In genomic region chr16:56852401-56852730, GRCh38 we compare ENCODE assay signal across 20 cellular contexts. TPM values are rescaled to one million over a fixed set of nuclear protein-coding genes. Genes with fewer than 3 reads are reported as not detected.
A peak's percentile ranks its signal among the peaks of the same experiment; 100 is the strongest.
DNase-seq lines count a peak whose midpoint lies in the region; ATAC-seq and TF ChIP-seq lines count a peak whose summit lies in the region.
"Had no signal": no experiment of that assay in that cellular context is flagged by ENCODE, and none has a peak within 500 bp of the region (broad histone marks: within the 10 kb centered on the region; RNA-seq: fewer than 3 reads in every experiment).

No MANE protein-coding gene starts in this region.

- peaks cover 50% of the 10 kb centered on the region for H3K4me1 Mint-ChIP-seq in dendritic cell treated with granulocyte-macrophage colony-stimulating factor and Interleukin-4, amounts not matched to agents 40 ng/mL and 50 ng/mL, for 4 days (ENCODE audit: low read depth)

- no peak overlapping the region for H3K4me3 Mint-ChIP-seq in dendritic cell treated with granulocyte-macrophage colony-stimulating factor and Interleukin-4, amounts not matched to agents 40 ng/mL and 50 ng/mL, for 4 days
- H3K4me3 Mint-ChIP-seq: CD8-positive, alpha-beta T cell; HFFc6 had no signal

- DNase-seq in SIG-M5 treated with dmso at 0.1 percent for 504 hours (lab: John Stamatoyannopoulos, UW; ENCODE audit: unreplicated experiment) = peak; percentile 49
- DNase-seq in SIG-M5 (lab: John Stamatoyannopoulos, UW) = no peak
- DNase-seq in NOMO-1 treated with dmso at 0.1 percent for 144 hours (lab: John Stamatoyannopoulos, UW; ENCODE audit: unreplicated experiment) = peak; percentile 46
- DNase-seq in trophoblast cell = no peak
- no peak for DNase-seq in Kasumi-1 (lab: John Stamatoyannopoulos, UW)
- DNase-seq in putamen (ENCODE audit: low spot score) = no peak
- DNase-seq: BE2C; CD8-positive, alpha-beta T cell; HFFc6; NCI-H1694 treated with DMSO at 0.1 percent for 48 hours; NCI-H2227 treated with DMSO at 0.1 percent for 48 hours; NCI-H510A treated with DMSO at 0.1 percent for 48 hours; NCI-H774 had no signal

- no peak for TF ChIP-seq CTCF in gastroesophageal sphincter (IDR thresholded peaks at IDR 0.05)

- TF ChIP-seq EP300 in gastroesophageal sphincter (IDR thresholded peaks at IDR 0.05) = no peak

- no peaks in the 10 kb centered on the region for H3K79me2 ChIP-seq in trophoblast cell (ENCODE audit: control insufficient read depth, insufficient read depth, low read length, poor library complexity)

- no peak overlapping the region for H2BK12ac ChIP-seq in trophoblast cell (ENCODE audit: low read length)

- peaks cover 3% of the 10 kb centered on the region for H3K79me1 ChIP-seq in trophoblast cell (ENCODE audit: low read length)

- no peak overlapping the region for H3K9ac ChIP-seq in trophoblast cell (ENCODE audit: low read length)

- H3K4ac ChIP-seq in trophoblast cell (ENCODE audit: low read depth, low read length) = no peak overlapping the region

- WGBS in trophoblast cell (ENCODE audit: extremely low coverage, insufficient coverage, insufficient read length) = no CpG with 5 or more reads among the region's 3 CpGs
- 69% methylated on average over 3 of the region's 3 CpGs; no CpG with 5 or more reads in 1 of the 2 donors for WGBS in gastroesophageal sphincter (ENCODE audit: low coverage in 1 of 2), 2 donors

- no peak overlapping the region for H2BK120ac ChIP-seq in trophoblast cell (ENCODE audit: insufficient read depth, low read length, poor library complexity)

- H4K12ac ChIP-seq in trophoblast cell (ENCODE audit: low read depth, low read length) = no peak overlapping the region

- no peak overlapping the region for H2AFZ ChIP-seq in trophoblast cell (ENCODE audit: insufficient read depth, low read length, poor library complexity)

- no peak overlapping the region for H3K23ac ChIP-seq in trophoblast cell (ENCODE audit: low read length)

- H3K4me3 ChIP-seq in trophoblast cell (ENCODE audit: low read depth, low read length) = no peak overlapping the region
- no peak overlapping the region for H3K4me3 ChIP-seq in gastroesophageal sphincter

- H3K9me3 ChIP-seq in trophoblast cell (ENCODE audit: insufficient read depth, low read depth, low read length) = no peaks in the 10 kb centered on the region
- no peaks in the 10 kb centered on the region for H3K9me3 ChIP-seq in gastroesophageal sphincter
- H3K9me3 ChIP-seq: BE2C had no signal

- H3K18ac ChIP-seq in trophoblast cell (ENCODE audit: low read length) = no peak overlapping the region

- H3K36me3 ChIP-seq in trophoblast cell (ENCODE audit: control insufficient read depth in 1 of 2, insufficient read depth in 2 of 2, low read length in 2 of 2) (no peaks in the 10 kb centered on the region), gastroesophageal sphincter (no peaks in the 10 kb centered on the region)
- H3K36me3 ChIP-seq: BE2C had no signal

- H3K14ac ChIP-seq in trophoblast cell (ENCODE audit: low read length) = peak overlapping the region; percentile 22

- peak overlapping the region; percentile 27 for H3K27ac Mint-ChIP-seq in dendritic cell treated with granulocyte-macrophage colony-stimulating factor and Interleukin-4, amounts not matched to agents 40 ng/mL and 50 ng/mL, for 4 days
- H3K27ac Mint-ChIP-seq: CD8-positive, alpha-beta T cell; HFFc6 had no signal

- peaks cover 2% of the 10 kb centered on the region for H3K27me3 Mint-ChIP-seq in dendritic cell treated with granulocyte-macrophage colony-stimulating factor and Interleukin-4, amounts not matched to agents 40 ng/mL and 50 ng/mL, for 4 days

- intact Hi-C loops in dendritic cell treated with granulocyte-macrophage colony-stimulating factor and Interleukin-4, amounts not matched to agents 40 ng/mL and 50 ng/mL, for 4 days (cut with micrococcal nuclease) = no loop called here

- H2AK5ac ChIP-seq in trophoblast cell (ENCODE audit: low read length) = no peak overlapping the region

- H2BK5ac ChIP-seq in trophoblast cell (ENCODE audit: low read depth, low read length, poor library complexity) = no peak overlapping the region

- no peak overlapping the region for H4K8ac ChIP-seq in trophoblast cell (ENCODE audit: low read depth, low read length)

- H3K27ac ChIP-seq in trophoblast cell (ENCODE audit: low read depth, low read length) (no peak overlapping the region), gastroesophageal sphincter (no peak overlapping the region)

- TF ChIP-seq POLR2A in gastroesophageal sphincter (IDR thresholded peaks at IDR 0.05) = no peak

- H3K4me2 ChIP-seq in trophoblast cell (ENCODE audit: low read length) = no peak overlapping the region

- H3K27me3 ChIP-seq in trophoblast cell (ENCODE audit: insufficient read depth, low read length) (no peaks in the 10 kb centered on the region), gastroesophageal sphincter (no peaks in the 10 kb centered on the region)
- H3K27me3 ChIP-seq: BE2C had no signal

- H3K4me1 ChIP-seq in trophoblast cell (ENCODE audit: control insufficient read depth in 1 of 2, insufficient read depth in 2 of 2, low read length in 2 of 2) = peaks cover 9 to 11% of the 10 kb centered on the region in 2 experiments
- H3K4me1 ChIP-seq in gastroesophageal sphincter = peaks cover 0 to 22% (median 0%) of the 10 kb centered on the region in 3 donors

- no peaks in the 10 kb centered on the region for H3K36me3 Mint-ChIP-seq in dendritic cell treated with granulocyte-macrophage colony-stimulating factor and Interleukin-4, amounts not matched to agents 40 ng/mL and 50 ng/mL, for 4 days (ENCODE audit: low read depth)
- H3K36me3 Mint-ChIP-seq: CD8-positive, alpha-beta T cell had no signal

- H3K9me3 Mint-ChIP-seq in dendritic cell treated with granulocyte-macrophage colony-stimulating factor and Interleukin-4, amounts not matched to agents 40 ng/mL and 50 ng/mL, for 4 days = no peaks in the 10 kb centered on the region
- H3K9me3 Mint-ChIP-seq: HFFc6 had no signal

- no peak for ATAC-seq in gastroesophageal sphincter
- ATAC-seq: CD8-positive, alpha-beta T cell; Panc1 had no signal

- H4K91ac ChIP-seq in trophoblast cell (ENCODE audit: low read depth, low read length) = no peak overlapping the region

RNA-seq across cellular contexts. Expression of gene SLC12A3, which starts 12.6 kb away (rescaled TPM):
- polyA plus RNA-seq in trophoblast cell (2013) = 0.11 TPM in 2 replicates
- total RNA-seq in gastroesophageal sphincter = not detected
- total RNA-seq: A172; CD8-positive, alpha-beta T cell; HFFc6; HT-29; MCF 10A; SK-MEL-5 had no signal

Comparison
In these comparisons a context has a peak if more than half of its experiments do, and no peak if none do; other contexts are left out.
1. DNase-seq: peak in SIG-M5 treated with dmso at 0.1 percent for 504 hours (single experiment) and NOMO-1 treated with dmso at 0.1 percent for 144 hours (single experiment); none in SIG-M5 (single experiment), trophoblast cell (0 of 2), Kasumi-1 (0 of 2) and putamen (single experiment).